In the genomic region with DNA sequence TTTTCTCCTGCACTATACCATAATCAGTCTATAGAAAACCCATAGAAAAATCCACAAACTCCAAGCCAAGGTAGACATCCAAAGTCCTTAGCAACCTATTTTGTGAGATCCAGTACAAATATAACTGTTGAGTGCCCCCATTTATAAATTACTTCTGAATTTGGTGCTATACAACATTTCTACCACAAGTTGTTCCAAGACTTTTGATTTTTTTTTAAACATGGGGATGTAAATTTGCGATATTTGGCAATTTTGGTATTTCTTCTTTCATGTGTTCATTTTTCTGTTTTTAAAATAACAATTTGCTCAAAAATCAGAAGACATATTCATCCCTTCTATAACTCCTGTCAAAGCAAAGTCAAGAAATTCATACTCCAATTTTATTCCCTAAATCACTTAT, we compare ENCODE assay signal across 14 cellular contexts.
DNase-seq lines count a peak whose midpoint lies in the region; TF ChIP-seq lines count a peak whose summit lies in the region.
"Had no signal": no experiment of that assay in that cellular context is flagged by ENCODE, and none has a peak within 500 bp of the region (broad histone marks: within the 10 kb centered on the region; RNA-seq: fewer than 3 reads in every experiment).

No MANE protein-coding gene starts in this region.

- no peaks in the 10 kb centered on the region for H3K36me3 ChIP-seq in ACC112 (ENCODE audit: insufficient read depth, low read length)
- no peaks in the 10 kb centered on the region for H3K36me3 ChIP-seq in osteoblast (ENCODE audit: insufficient read depth, low read length)

- H3K27me3 Mint-ChIP-seq in HFFc6 (ENCODE audit: insufficient read depth) = no peaks in the 10 kb centered on the region; the same call in 1 of the 2 replicates
- H3K27me3 Mint-ChIP-seq: CD4-positive, CD25-positive, alpha-beta regulatory T cell had no signal

- no peak overlapping the region for H3K27ac Mint-ChIP-seq in HFFc6
- H3K27ac Mint-ChIP-seq: CD4-positive, CD25-positive, alpha-beta regulatory T cell had no signal

- H3K4me1 ChIP-seq in ACC112 (ENCODE audit: control insufficient read depth, insufficient read depth, low read length, unreplicated experiment) (peaks cover 34% of the 10 kb centered on the region), osteoblast (ENCODE audit: insufficient read depth, low read length) (peaks cover 14% of the 10 kb centered on the region)
- H3K4me1 ChIP-seq: BLaER1 had no signal

- 0 out of 2 replicates have a peak overlapping the region, but pooled peaks have one; percentile 55 for H3K27ac ChIP-seq in ACC112 (ENCODE audit: low read depth, low read length)
- no peak overlapping the region for H3K27ac ChIP-seq in osteoblast (ENCODE audit: low read depth, low read length)
- H3K27ac ChIP-seq: BLaER1, HL-60 had no signal

- no peaks in the 10 kb centered on the region for H3K9me3 Mint-ChIP-seq in HFFc6

- TF ChIP-seq CTCF in HFFc6 (IDR thresholded peaks at IDR 0.05) = peak; percentile 52
- peak; percentile 0 for TF ChIP-seq CTCF in fibroblast of pulmonary artery (IDR thresholded peaks at IDR 0.05; ENCODE audit: low read length, missing control alignments)
- TF ChIP-seq CTCF in osteoblast (IDR thresholded peaks at IDR 0.05; ENCODE audit: extremely low read depth, low read depth, low read length) = peak; percentile 5
- no peak for TF ChIP-seq CTCF in GM10248 (IDR thresholded peaks at IDR 0.05; ENCODE audit: control extremely low read depth, extremely low read depth, low read depth, missing control alignments)

- DNase-seq in HFFc6 = no peak
- no peak for DNase-seq in fibroblast of pulmonary artery (ENCODE audit: low read depth)
- DNase-seq in osteoblast (ENCODE audit: insufficient read length, low spot score, missing footprints) = no peak
- DNase-seq in NCI-H2029 treated with DMSO at 0.1 percent for 48 hours (lab: John Stamatoyannopoulos, UW) = no peak
- no peak for DNase-seq in SK-N-DZ (ENCODE audit: low spot score)
- DNase-seq in activated naive CD4-positive, alpha-beta T cell treated with anti-CD3 and anti-CD28 coated beads, Interleukin-2, amount 50 U/mL, for 16 hours = no peak
- DNase-seq in GM10248 (ENCODE audit: extremely low spot score) = no peak
- DNase-seq: CD4-positive, CD25-positive, alpha-beta regulatory T cell; DMS 273 treated with DMSO at 0.1 percent for 48 hours; HCEC 1CT had no signal

- peaks cover 6% of the 10 kb centered on the region for H4K20me1 ChIP-seq in osteoblast (ENCODE audit: insufficient read depth, low read length)

- H3K4me3 ChIP-seq in ACC112 (ENCODE audit: low read depth, low read length) (peak overlapping the region; percentile 33), fibroblast of pulmonary artery (replicated peaks; ENCODE audit: low read depth, low read length) (no peak overlapping the region), osteoblast (ENCODE audit: insufficient read depth, low read length) (no peak overlapping the region)
- H3K4me3 ChIP-seq: BLaER1, GM12878 had no signal

- POLR2A ChIA-PET in GM10248 (lab: Yijun Ruan, JAX) = no interaction called here

- H3K27me3 ChIP-seq in ACC112 (ENCODE audit: insufficient read depth, low read length) (no peaks in the 10 kb centered on the region), osteoblast (ENCODE audit: insufficient read depth, low read length) (no peaks in the 10 kb centered on the region)
- H3K27me3 ChIP-seq: BLaER1 had no signal

- H3K4me1 Mint-ChIP-seq in HFFc6 (ENCODE audit: low read depth) = peaks cover 20% of the 10 kb centered on the region
- H3K4me1 Mint-ChIP-seq: CD4-positive, CD25-positive, alpha-beta regulatory T cell had no signal

- H3K9me3 ChIP-seq in osteoblast (ENCODE audit: low read depth, low read length) = no peaks in the 10 kb centered on the region

- H3K79me2 ChIP-seq in ACC112 (ENCODE audit: control insufficient read depth, insufficient read depth, low read length, unreplicated experiment) = peaks cover 32% of the 10 kb centered on the region
- H3K79me2 ChIP-seq in osteoblast (ENCODE audit: insufficient read depth, low read length) = peaks cover 33% of the 10 kb centered on the region

- H3K4me3 Mint-ChIP-seq in HFFc6 = no peak overlapping the region
- H3K4me3 Mint-ChIP-seq: CD4-positive, CD25-positive, alpha-beta regulatory T cell had no signal

- H3K36me3 Mint-ChIP-seq in HFFc6 (ENCODE audit: low read depth) = no peaks in the 10 kb centered on the region
- H3K36me3 Mint-ChIP-seq: CD4-positive, CD25-positive, alpha-beta regulatory T cell had no signal

- CTCF ChIA-PET in GM10248 (lab: Yijun Ruan, JAX) = no interaction called here

- H3K4me2 ChIP-seq in osteoblast (ENCODE audit: insufficient read depth, low read length) = peak overlapping the region; percentile 79
- H3K4me2 ChIP-seq: BLaER1 had no signal

- H2AFZ ChIP-seq in ACC112 (ENCODE audit: low read length, unreplicated experiment) = no peak overlapping the region
- H2AFZ ChIP-seq in osteoblast (ENCODE audit: low read length) = no peak overlapping the region
